Comparison of ENCODE assay signal across 10 cellular contexts in genomic region chr22:39463931-39464390, GRCh38. TPM values are rescaled to one million over a fixed set of nuclear protein-coding genes. Genes with fewer than 3 reads are reported as not detected.
DNase-seq lines count a peak whose midpoint lies in the region; ATAC-seq and TF ChIP-seq lines count a peak whose summit lies in the region.
"Had no signal": no experiment of that assay in that cellular context is flagged by ENCODE, and none has a peak within 500 bp of the region (broad histone marks: within the 10 kb centered on the region; RNA-seq: fewer than 3 reads in every experiment).

No MANE protein-coding gene starts in this region.

- H3K4me3 Mint-ChIP-seq in immature natural killer cell = no peak overlapping the region
- H3K4me3 Mint-ChIP-seq in activated T-cell treated with anti-CD3 and anti-CD28 coated beads, Interleukin-2, amount 50 U/mL, for 72 hours = no peak overlapping the region
- H3K4me3 Mint-ChIP-seq: central memory CD8-positive, alpha-beta T cell had no signal

- H3K36me3 ChIP-seq in right atrium auricular region = no peaks in the 10 kb centered on the region

- no peaks in the 10 kb centered on the region for H3K4me1 Mint-ChIP-seq in immature natural killer cell
- H3K4me1 Mint-ChIP-seq in activated T-cell treated with anti-CD3 and anti-CD28 coated beads, Interleukin-2, amount 50 U/mL, for 72 hours (ENCODE audit: low read depth) = no peaks in the 10 kb centered on the region
- H3K4me1 Mint-ChIP-seq: central memory CD8-positive, alpha-beta T cell had no signal

- no peaks in the 10 kb centered on the region for H3K9me3 ChIP-seq in right atrium auricular region

- H3K27me3 Mint-ChIP-seq in immature natural killer cell (ENCODE audit: low read depth in 3 of 3) = peaks cover 8 to 15% (median 9%) of the 10 kb centered on the region in 3 donors
- peaks cover under 1% of the 10 kb centered on the region for H3K27me3 Mint-ChIP-seq in activated T-cell treated with anti-CD3 and anti-CD28 coated beads, Interleukin-2, amount 50 U/mL, for 72 hours (ENCODE audit: low read depth)

- no peak for ATAC-seq in activated T-cell treated with anti-CD3 and anti-CD28 coated beads, Interleukin-2, amount 50 U/mL, for 72 hours (replicated peaks in 1 of 2)

- no peak overlapping the region for H3K4me3 ChIP-seq in right atrium auricular region

- peak overlapping the region; percentile 64 to 74 for H3K27ac ChIP-seq in right atrium auricular region
- H3K27ac ChIP-seq: C4-2B had no signal

- no peaks in the 10 kb centered on the region for H3K27me3 ChIP-seq in right atrium auricular region

- H3K9me3 Mint-ChIP-seq in immature natural killer cell = no peaks in the 10 kb centered on the region
- H3K9me3 Mint-ChIP-seq in activated T-cell treated with anti-CD3 and anti-CD28 coated beads, Interleukin-2, amount 50 U/mL, for 72 hours = no peaks in the 10 kb centered on the region
- H3K9me3 Mint-ChIP-seq: central memory CD8-positive, alpha-beta T cell had no signal

- TF ChIP-seq CTCF in right atrium auricular region (IDR thresholded peaks at IDR 0.05) = no peak

- peaks cover 0 to 35% of the 10 kb centered on the region in 2 donors for H3K4me1 ChIP-seq in right atrium auricular region

- DNase-seq in Daoy (ENCODE audit: low read depth) (peak; percentile 32), amygdala (lab: John Stamatoyannopoulos, UW) (peak in 45 of 56 donors; percentile 12 to 89 (median 69)), right atrium auricular region (ENCODE audit: low spot score) (peak; percentile 74), renal cortical epithelial cell (ENCODE audit: low read depth) (peak; percentile 76), immature natural killer cell (no peak)
- no peak for DNase-seq in stimulated activated CD4-positive, alpha-beta T cell treated with anti-CD3 and anti-CD28 coated beads, Interleukin-2, amount 100 ng/mL, for 48 hours
- DNase-seq in central memory CD4-positive, alpha-beta T cell = no peak
- DNase-seq in activated T-cell treated with anti-CD3 and anti-CD28 coated beads, Interleukin-2, amount 50 U/mL, for 72 hours = no peak

- no peaks in the 10 kb centered on the region for H3K36me3 Mint-ChIP-seq in immature natural killer cell
- no peaks in the 10 kb centered on the region for H3K36me3 Mint-ChIP-seq in activated T-cell treated with anti-CD3 and anti-CD28 coated beads, Interleukin-2, amount 50 U/mL, for 72 hours (ENCODE audit: insufficient read depth in 2 of 2)

- H3K27ac Mint-ChIP-seq in immature natural killer cell = no peak overlapping the region
- H3K27ac Mint-ChIP-seq in activated T-cell treated with anti-CD3 and anti-CD28 coated beads, Interleukin-2, amount 50 U/mL, for 72 hours = no peak overlapping the region

RNA-seq across cellular contexts. Expression of gene MGAT3, which starts 7.1 kb away (rescaled TPM):
- total RNA-seq in Daoy (2014; rRNA removed; shearing (Covaris generic)) = 0.15 and 0.86 TPM in 2 replicates
- total RNA-seq in right atrium auricular region (10 to 100 TPM in 1 of 2 donors, 1 to 10 TPM in 1; 2.9 to 11.3 TPM), renal cortical epithelial cell (0.40 TPM in 1 of 2 replicates, not detected in the other)
- not detected for polyA plus RNA-seq in immature natural killer cell
- total RNA-seq in activated T-cell treated with anti-CD3 and anti-CD28 coated beads, Interleukin-2, amount 50 U/mL, for 72 hours = 1 to 10 TPM; 1.2 to 2.6 TPM

RNA-seq across cellular contexts. Expression of gene MIEF1, which starts 38.1 kb away (rescaled TPM):
- total RNA-seq in Daoy (2014; rRNA removed; shearing (Covaris generic)) = 25.7 and 27.2 TPM in 2 replicates
- total RNA-seq in right atrium auricular region (10 to 100 TPM; 14.4 to 22.1 TPM), renal cortical epithelial cell (21.4 and 29.4 TPM in 2 replicates)
- polyA plus RNA-seq in immature natural killer cell = 10 to 100 TPM; 13.8 to 30.5 (median 18.4) TPM
- 10 to 100 TPM; 49.5 to 58.3 TPM for total RNA-seq in activated T-cell treated with anti-CD3 and anti-CD28 coated beads, Interleukin-2, amount 50 U/mL, for 72 hours

RNA-seq across cellular contexts. Expression of gene ATF4, which starts 56.4 kb away (rescaled TPM):
- 241 and 299 TPM in 2 replicates for total RNA-seq in Daoy (2014; rRNA removed; shearing (Covaris generic))
- total RNA-seq in right atrium auricular region (100 to 1,000 TPM; 155 to 256 TPM), renal cortical epithelial cell (177 and 255 TPM in 2 replicates)
- 100 to 1,000 TPM in 1 of 3 donors, 10 to 100 TPM in 2; 48.9 to 113 (median 69.4) TPM for polyA plus RNA-seq in immature natural killer cell
- 100 to 1,000 TPM; 779 to 836 TPM for total RNA-seq in activated T-cell treated with anti-CD3 and anti-CD28 coated beads, Interleukin-2, amount 50 U/mL, for 72 hours

Comparison
In these comparisons a context has a peak if more than half of its experiments do, and no peak if none do; other contexts are left out.
1. DNase-seq: peak in Daoy (single experiment), amygdala (45 of 56), right atrium auricular region (single experiment) and renal cortical epithelial cell (single experiment); none in stimulated activated CD4-positive, alpha-beta T cell treated with anti-CD3 and anti-CD28 coated beads, Interleukin-2, amount 100 ng/mL, for 48 hours (0 of 2), immature natural killer cell (0 of 3), central memory CD4-positive, alpha-beta T cell (single experiment) and activated T-cell treated with anti-CD3 and anti-CD28 coated beads, Interleukin-2, amount 50 U/mL, for 72 hours (0 of 2).